In genomic region chr6:142386657-142387056, GRCh38 we compare ENCODE assay signal across 11 cellular contexts.
DNase-seq lines count a peak whose midpoint lies in the region; ATAC-seq, FAIRE-seq and TF ChIP-seq lines count a peak whose summit lies in the region.
"Had no signal": no experiment of that assay in that cellular context is flagged by ENCODE, and none has a peak within 500 bp of the region (broad histone marks: within the 10 kb centered on the region; RNA-seq: fewer than 3 reads in every experiment).

No MANE protein-coding gene starts in this region.

- H3K4ac ChIP-seq in trophoblast cell (ENCODE audit: low read depth, low read length) = no peak overlapping the region

- ATAC-seq in Panc1 (0 out of 2 replicates have a peak, but pooled peaks have one; percentile 31), HepG2 (peak; percentile 54), GM18520 (IDR thresholded peaks at IDR 0.05; ENCODE audit: unreplicated experiment) (no peak)
- ATAC-seq: GM23338 had no signal

- no peaks in the 10 kb centered on the region for H3K9me3 Mint-ChIP-seq in HFFc6
- H3K9me3 Mint-ChIP-seq: CD8-positive, alpha-beta memory T cell; GM23338; H9 had no signal

- no peak overlapping the region for H3K23ac ChIP-seq in trophoblast cell (ENCODE audit: low read length)

- no peak overlapping the region for H4K8ac ChIP-seq in trophoblast cell (ENCODE audit: low read depth, low read length)

- H4K91ac ChIP-seq in trophoblast cell (ENCODE audit: low read depth, low read length) = peak overlapping the region; percentile 4

- no peak for TF ChIP-seq POLR2A in HepG2 (IDR thresholded peaks at IDR 0.05; ENCODE audit: insufficient read depth in 1 of 2, low read depth in 2 of 2, low read length in 2 of 2)

- H3K4me1 ChIP-seq in Panc1 (ENCODE audit: control insufficient read depth, insufficient read depth, low read length) (peaks cover 78% of the 10 kb centered on the region), HepG2 (ENCODE audit: insufficient read depth, low read length) (peaks cover 31% of the 10 kb centered on the region), trophoblast cell (ENCODE audit: control insufficient read depth in 1 of 2, insufficient read depth in 2 of 2, low read length in 2 of 2) (no peaks in the 10 kb centered on the region)

- H3K27ac ChIP-seq in Panc1 (ENCODE audit: low read length) (peak overlapping the region; percentile 100), HepG2 (ENCODE audit: extremely low read length, insufficient read depth, low read length) (no peak overlapping the region), trophoblast cell (ENCODE audit: low read depth, low read length) (no peak overlapping the region)

- H3K27me3 ChIP-seq in Panc1 (ENCODE audit: control insufficient read depth, insufficient read depth, low read length) (no peaks in the 10 kb centered on the region), HepG2 (ENCODE audit: control insufficient read depth in 1 of 2, insufficient read depth in 2 of 2, low read length in 2 of 2) (no peaks in the 10 kb centered on the region), trophoblast cell (ENCODE audit: insufficient read depth, low read length) (no peaks in the 10 kb centered on the region)

- H3K36me3 ChIP-seq in Panc1 (ENCODE audit: control insufficient read depth, insufficient read depth, low read length) (peaks cover 30% of the 10 kb centered on the region; the same call in 1 of the 2 replicates), HepG2 (replicated peaks in 1 of 2; ENCODE audit: control insufficient read depth in 1 of 2, insufficient read depth in 2 of 2, low read length in 2 of 2) (peaks cover 11 to 53% of the 10 kb centered on the region in 2 experiments), trophoblast cell (ENCODE audit: control insufficient read depth in 1 of 2, insufficient read depth in 2 of 2, low read length in 2 of 2) (peaks cover 0 to 2% of the 10 kb centered on the region in 2 experiments)

- no peak overlapping the region for H3K4me3 Mint-ChIP-seq in HFFc6
- H3K4me3 Mint-ChIP-seq: CD8-positive, alpha-beta memory T cell; GM23338; H9 had no signal

- H3K36me3 Mint-ChIP-seq in HFFc6 (ENCODE audit: low read depth) = peaks cover 5% of the 10 kb centered on the region; the same call in 1 of the 2 replicates
- H3K36me3 Mint-ChIP-seq: CD8-positive, alpha-beta memory T cell had no signal

- 100% methylated on average over 4 of the region's 4 CpGs for WGBS in HepG2 (ENCODE audit: low lambda C conversion rate)
- whole genome bisulfite sequencing in trophoblast cell (ENCODE audit: extremely low coverage, insufficient coverage, insufficient read length) = no CpG with 5 or more reads among the region's 4 CpGs

- DNase-seq in HFFc6 = no peak
- no peak for DNase-seq in Panc1 (ENCODE audit: low read depth, low spot score)
- no peak for DNase-seq in HepG2 (ENCODE audit: low spot score)
- DNase-seq in trophoblast cell = no peak
- no peak for DNase-seq in ACHN
- DNase-seq in DMS153 treated with DMSO at 0.1 percent for 48 hours (lab: John Stamatoyannopoulos, UW; ENCODE audit: unreplicated experiment) = no peak
- DNase-seq: CD8-positive, alpha-beta memory T cell; H9 had no signal

- peak overlapping the region; percentile 53 for H2BK12ac ChIP-seq in trophoblast cell (ENCODE audit: low read length)

- no peak overlapping the region for H4K12ac ChIP-seq in trophoblast cell (ENCODE audit: low read depth, low read length)

- intact Hi-C loops in Panc1 (cut with micrococcal nuclease; ENCODE audit: unreplicated experiment) = no loop called here
- intact Hi-C loops in HepG2 (cut with micrococcal nuclease; ENCODE audit: unreplicated experiment) = no loop called here

- H2BK120ac ChIP-seq in trophoblast cell (ENCODE audit: insufficient read depth, low read length, poor library complexity) = no peak overlapping the region

- POLR2A ChIA-PET in Panc1 (lab: Charles Lee) = interaction anchor here (0.6 to 0.7 kb wide), 2 partner anchors 44 to 61 kb away, joined by 3 read pairs; no protein-coding TSS in a partner anchor
- POLR2A ChIA-PET in HepG2 (lab: Yijun Ruan, JAX) = interaction anchor here (0.7 to 2.7 kb wide), 6 partner anchors 10 to 240 kb away, joined by 3 to 8 read pairs (median 5); partner anchors contain the start of genes ADGRG6, NMBR and VTA1

- peak overlapping the region; percentile 57; the same call in 1 of the 2 replicates for H3K27ac Mint-ChIP-seq in HFFc6
- H3K27ac Mint-ChIP-seq: CD8-positive, alpha-beta memory T cell; GM23338 had no signal

- no peak overlapping the region for H3K18ac ChIP-seq in trophoblast cell (ENCODE audit: low read length)

- peak overlapping the region; percentile 12 for H2AK5ac ChIP-seq in trophoblast cell (ENCODE audit: low read length)

- no peak for TF ChIP-seq RAD21 in HepG2 (CRISPR knock-in tag; IDR thresholded peaks at IDR 0.05)

- H3K9ac ChIP-seq in HepG2 (ENCODE audit: insufficient read depth, low read depth, low read length) (no peak overlapping the region), trophoblast cell (ENCODE audit: low read length) (no peak overlapping the region)

- peaks cover 74% of the 10 kb centered on the region for H3K4me1 Mint-ChIP-seq in HFFc6 (ENCODE audit: low read depth)
- H3K4me1 Mint-ChIP-seq: CD8-positive, alpha-beta memory T cell; GM23338; H9 had no signal

- H3K9me3 ChIP-seq in Panc1 (ENCODE audit: control insufficient read depth, insufficient read depth, low read depth, low read length) = no peaks in the 10 kb centered on the region
- H3K9me3 ChIP-seq in HepG2 (ENCODE audit: low read length) = no peaks in the 10 kb centered on the region
- H3K9me3 ChIP-seq in trophoblast cell (ENCODE audit: insufficient read depth, low read depth, low read length) = peaks cover 2% of the 10 kb centered on the region

- H3K4me2 ChIP-seq in HepG2 (ENCODE audit: low read depth, low read length) (no peak overlapping the region), trophoblast cell (ENCODE audit: low read length) (no peak overlapping the region)
- H3K4me2 ChIP-seq: GM23338 had no signal

- peaks cover 2% of the 10 kb centered on the region for H3K79me1 ChIP-seq in trophoblast cell (ENCODE audit: low read length)

- no peaks in the 10 kb centered on the region for H4K20me1 ChIP-seq in HepG2 (ENCODE audit: insufficient read depth, low read length)

- H3K27me3 Mint-ChIP-seq in HFFc6 (ENCODE audit: insufficient read depth) = no peaks in the 10 kb centered on the region
- H3K27me3 Mint-ChIP-seq: CD8-positive, alpha-beta memory T cell had no signal

- no peak overlapping the region for H3K4me3 ChIP-seq in Panc1 (ENCODE audit: low read depth in 2 of 2, low read length in 2 of 2)
- H3K4me3 ChIP-seq in HepG2 (replicated peaks in 1 of 3; ENCODE audit: insufficient read depth in 1 of 3, low read depth in 2 of 3, low read length in 3 of 3) = no peak overlapping the region
- peak overlapping the region; percentile 44 for H3K4me3 ChIP-seq in trophoblast cell (ENCODE audit: low read depth, low read length)
- H3K4me3 ChIP-seq: GM23338 had no signal

- no peak for FAIRE-seq in HepG2 (lab: Jason Lieb, UNC)
- FAIRE-seq: A204.1 had no signal

- TF ChIP-seq CTCF in HFFc6 (IDR thresholded peaks at IDR 0.05) (no peak), Panc1 (IDR thresholded peaks at IDR 0.05) (no peak), HepG2 (CRISPR knock-in tag; IDR thresholded peaks at IDR 0.05) (no peak)

- no peak overlapping the region for H2BK5ac ChIP-seq in trophoblast cell (ENCODE audit: low read depth, low read length, poor library complexity)

- H3K79me2 ChIP-seq in HepG2 (ENCODE audit: insufficient read depth, low read length) (peaks cover 13% of the 10 kb centered on the region), trophoblast cell (ENCODE audit: control insufficient read depth, insufficient read depth, low read length, poor library complexity) (no peaks in the 10 kb centered on the region)

- H2AFZ ChIP-seq in HepG2 (ENCODE audit: low read length) (no peak overlapping the region), trophoblast cell (ENCODE audit: insufficient read depth, low read length, poor library complexity) (no peak overlapping the region)
- H2AFZ ChIP-seq: GM23338 had no signal

- in situ Hi-C loops in Panc1 (cut with HindIII; ENCODE audit: low pct_unique_long_range_greater_than_20kb, low sequenced_read_pairs) (no loop called here), HepG2 (cut with HindIII; ENCODE audit: extremely low pct_ligation_motif_present, low pct_unique_long_range_greater_than_20kb) (loop anchor here (5.0 to 10.0 kb wide), 2 partner anchors 149 to 222 kb away; no protein-coding TSS in a partner anchor), ACHN (cut with HindIII; ENCODE audit: low pct_ligation_motif_present, low pct_unique_long_range_greater_than_20kb, low sequenced_read_pairs) (no loop called here)

- BruUV-seq in Panc1 (replicated peaks; lab: Mats Ljungman, UMichigan) = no TSS peak
- no TSS peak for BruUV-seq in HepG2 (replicated peaks; lab: Mats Ljungman, UMichigan)

- CTCF ChIA-PET in Panc1 (lab: Charles Lee) (interaction anchor here (1.7 kb wide), 1 partner anchor 85 kb away, joined by 5 read pairs; the partner anchor contains the start of gene ADGRG6), HepG2 (lab: Yijun Ruan, JAX; ENCODE audit: low intra/inter-chr PET ratio, low total read pairs) (interaction anchor here (3.1 kb wide), 1 partner anchor 155 kb away, joined by 32 read pairs; no protein-coding TSS in a partner anchor)

- TF ChIP-seq EP300 in HepG2 (IDR thresholded peaks at IDR 0.05; ENCODE audit: low read depth in 2 of 2, low read length in 2 of 2) = no peak
- no peak for TF ChIP-seq EP300 in HepG2 (CRISPR knock-in tag; IDR thresholded peaks at IDR 0.05; ENCODE audit: borderline replicate concordance)

- no peak overlapping the region for H3K14ac ChIP-seq in trophoblast cell (ENCODE audit: low read length)

TF ChIP-seq in HepG2, 621 proteins besides CTCF, POLR2A, EP300 and RAD21 (continues in another document):
- peak; percentile 92 for TF ChIP-seq RBM22 (optimal IDR thresholded peaks at IDR 0.05; ENCODE audit: low read length)
- no peak for TF ChIP-seq KDM5A (IDR thresholded peaks at IDR 0.05; ENCODE audit: borderline replicate concordance, low read length)
- TF ChIP-seq ZNF275 (CRISPR knock-in tag; IDR thresholded peaks at IDR 0.05; ENCODE audit: borderline replicate concordance) = no peak
- TF ChIP-seq AGO2 (optimal IDR thresholded peaks at IDR 0.05; ENCODE audit: low read depth, low read length) = peak; percentile 51
- TF ChIP-seq POLR2G (IDR thresholded peaks at IDR 0.05; ENCODE audit: low read depth, low read length) = peak; percentile 47; the same call in 1 of the 2 replicates
- TF ChIP-seq MTA1 (CRISPR knock-in tag; IDR thresholded peaks at IDR 0.05; ENCODE audit: borderline replicate concordance) = no peak
- no peak for TF ChIP-seq MATR3 (CRISPR knock-in tag; IDR thresholded peaks at IDR 0.05)
- no peak for TF ChIP-seq MXD4 (CRISPR knock-in tag; IDR thresholded peaks at IDR 0.05)
